ENCODE assay signal across 20 cellular contexts in the genomic region with DNA sequence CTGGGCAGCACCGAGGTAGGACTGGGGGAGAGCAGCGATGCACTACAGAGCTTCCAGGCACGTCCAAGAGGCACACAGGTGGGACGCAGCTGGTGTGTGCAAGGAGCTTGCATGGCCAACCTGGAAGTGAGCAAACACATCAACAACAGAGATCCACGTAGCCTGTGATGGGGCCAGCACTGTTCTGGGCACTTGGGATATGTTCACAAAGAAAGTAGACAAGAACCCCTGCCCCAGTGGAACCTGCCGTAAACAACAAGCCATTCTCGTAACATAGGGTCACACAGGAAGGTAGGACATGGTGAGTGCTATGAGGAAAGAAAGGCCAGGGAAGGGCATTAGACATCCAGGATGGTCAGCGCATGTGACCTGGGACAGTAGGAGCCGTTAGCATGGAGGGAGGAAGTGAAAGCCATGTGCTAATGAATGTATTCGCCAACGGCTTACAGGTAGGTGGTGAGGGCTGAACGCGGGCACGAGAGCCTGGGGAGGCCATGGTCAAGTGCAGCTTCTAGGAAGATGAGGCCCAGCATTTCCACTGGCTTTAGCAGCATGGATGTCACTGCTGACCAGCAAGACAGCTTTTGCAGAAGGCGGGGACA.
DNase-seq lines count a peak whose midpoint lies in the region; ATAC-seq and TF ChIP-seq lines count a peak whose summit lies in the region.
"Had no signal": no experiment of that assay in that cellular context is flagged by ENCODE, and none has a peak within 500 bp of the region (broad histone marks: within the 10 kb centered on the region; RNA-seq: fewer than 3 reads in every experiment).

No MANE protein-coding gene starts in this region.

- no peak overlapping the region for H2BK5ac ChIP-seq in mesendoderm (ENCODE audit: low read length)

- H4K20me1 ChIP-seq in OCI-LY7 (ENCODE audit: insufficient read depth, low read length) = no peaks in the 10 kb centered on the region

- CTCF ChIA-PET in activated CD8-positive, alpha-beta memory T cell treated with anti-CD3 and anti-CD28 coated beads, Interleukin-2, amount 10 ng/mL, durations not matched to agents 7 days and 5 days (lab: Charles Lee) = interaction anchor here (0.6 to 1.8 kb wide), 3 partner anchors 22 to 410 kb away, joined by 3 to 4 read pairs (median 3); no protein-coding TSS in a partner anchor
- CTCF ChIA-PET in OCI-LY7 (lab: Charles Lee; ENCODE audit: unreplicated experiment) = no interaction called here

- no peaks in the 10 kb centered on the region for H3K9me3 ChIP-seq in OCI-LY7 (ENCODE audit: low read length)
- H3K9me3 ChIP-seq in upper lobe of right lung = no peaks in the 10 kb centered on the region
- H3K9me3 ChIP-seq: BE2C had no signal

- H2BK120ac ChIP-seq in mesendoderm (ENCODE audit: low read depth, low read length) = no peak overlapping the region

- BruUV-seq in OCI-LY7 (replicated peaks; lab: Mats Ljungman, UMichigan) = no TSS peak

- H3K4me1 Mint-ChIP-seq in activated CD8-positive, alpha-beta memory T cell treated with anti-CD3 and anti-CD28 coated beads, Interleukin-2, amount 10 ng/mL, durations not matched to agents 7 days and 5 days = peaks cover 38% of the 10 kb centered on the region
- peaks cover 44% of the 10 kb centered on the region for H3K4me1 Mint-ChIP-seq in dendritic cell treated with granulocyte-macrophage colony-stimulating factor and Interleukin-4, amounts not matched to agents 40 ng/mL and 50 ng/mL, for 4 days (ENCODE audit: low read depth)

- H3K4me3 Mint-ChIP-seq in activated CD8-positive, alpha-beta memory T cell treated with anti-CD3 and anti-CD28 coated beads, Interleukin-2, amount 10 ng/mL, durations not matched to agents 7 days and 5 days = no peak overlapping the region
- H3K4me3 Mint-ChIP-seq in dendritic cell treated with granulocyte-macrophage colony-stimulating factor and Interleukin-4, amounts not matched to agents 40 ng/mL and 50 ng/mL, for 4 days = no peak overlapping the region
- H3K4me3 Mint-ChIP-seq: HFFc6 had no signal

- no peak for ATAC-seq in activated CD8-positive, alpha-beta memory T cell treated with anti-CD3 and anti-CD28 coated beads, Interleukin-2, amount 10 ng/mL, durations not matched to agents 7 days and 5 days
- peak; percentile 20 for ATAC-seq in upper lobe of right lung
- ATAC-seq: Panc1 had no signal

- no peaks in the 10 kb centered on the region for H3K36me3 ChIP-seq in OCI-LY7 (ENCODE audit: insufficient read depth, low read length)
- no peaks in the 10 kb centered on the region for H3K36me3 ChIP-seq in upper lobe of right lung
- no peaks in the 10 kb centered on the region for H3K36me3 ChIP-seq in mesendoderm (ENCODE audit: control insufficient read depth, insufficient read depth, low read length)
- H3K36me3 ChIP-seq: BE2C had no signal

- no peak overlapping the region for H2AK5ac ChIP-seq in mesendoderm (ENCODE audit: low read length)

- H3K27me3 ChIP-seq in upper lobe of right lung = no peaks in the 10 kb centered on the region
- H3K27me3 ChIP-seq in mesendoderm (ENCODE audit: insufficient read depth, low read length, poor library complexity) = no peaks in the 10 kb centered on the region
- H3K27me3 ChIP-seq: BE2C had no signal

- H3K27me3 Mint-ChIP-seq in activated CD8-positive, alpha-beta memory T cell treated with anti-CD3 and anti-CD28 coated beads, Interleukin-2, amount 10 ng/mL, durations not matched to agents 7 days and 5 days = peaks cover 69% of the 10 kb centered on the region
- H3K27me3 Mint-ChIP-seq in dendritic cell treated with granulocyte-macrophage colony-stimulating factor and Interleukin-4, amounts not matched to agents 40 ng/mL and 50 ng/mL, for 4 days = peaks cover 54% of the 10 kb centered on the region

- no peak overlapping the region for H3K23ac ChIP-seq in mesendoderm (ENCODE audit: low read length)

- peak; percentile 55 for DNase-seq in activated CD8-positive, alpha-beta memory T cell treated with anti-CD3 and anti-CD28 coated beads for 24 hours
- DNase-seq in activated CD8-positive, alpha-beta memory T cell treated with anti-CD3 and anti-CD28 coated beads, Interleukin-2, amount 10 ng/mL, durations not matched to agents 7 days and 5 days = no peak
- no peak for DNase-seq in OCI-LY7 (ENCODE audit: low spot score)
- no peak for DNase-seq in upper lobe of right lung
- no peak for DNase-seq in NCI-H1417 treated with DMSO at 0.1 percent for 48 hours (lab: John Stamatoyannopoulos, UW)
- no peak for DNase-seq in stimulated activated CD4-positive, alpha-beta T cell treated with anti-CD3 and anti-CD28 coated beads, Interleukin-4, amount 100 ng/mL, for 24 hours
- DNase-seq in mesendoderm = no peak
- DNase-seq: BE2C, DMS79, H7, HFFc6, IMR-90, NCI-H1092 treated with DMSO at 0.1 percent for 48 hours, NCI-H1694, NCI-H510A, NCI-H748 treated with DMSO at 0.1 percent for 48 hours, SW 1271 had no signal

- H3K56ac ChIP-seq in mesendoderm (ENCODE audit: low read length) = no peak overlapping the region

- intact Hi-C loops in OCI-LY7 (cut with micrococcal nuclease; ENCODE audit: unreplicated experiment) (no loop called here), upper lobe of right lung (cut with DNase I) (no loop called here)
- intact Hi-C loops in dendritic cell treated with granulocyte-macrophage colony-stimulating factor and Interleukin-4, amounts not matched to agents 40 ng/mL and 50 ng/mL, for 4 days (cut with micrococcal nuclease) = no loop called here

- peaks cover 27% of the 10 kb centered on the region for H3K4me1 ChIP-seq in OCI-LY7 (ENCODE audit: insufficient read depth, low read length, poor library complexity, severe bottlenecking)
- H3K4me1 ChIP-seq in upper lobe of right lung = no peaks in the 10 kb centered on the region
- no peaks in the 10 kb centered on the region for H3K4me1 ChIP-seq in mesendoderm (ENCODE audit: control insufficient read depth, low read depth, low read length)

- H3K9ac ChIP-seq in mesendoderm (ENCODE audit: low read length) = no peak overlapping the region

- no peak overlapping the region for H3K4me3 ChIP-seq in OCI-LY7 (ENCODE audit: low read depth, low read length, poor library complexity, severe bottlenecking)
- no peak overlapping the region for H3K4me3 ChIP-seq in upper lobe of right lung
- H3K4me3 ChIP-seq in mesendoderm (ENCODE audit: low read length) = no peak overlapping the region

- no peaks in the 10 kb centered on the region for H3K36me3 Mint-ChIP-seq in activated CD8-positive, alpha-beta memory T cell treated with anti-CD3 and anti-CD28 coated beads, Interleukin-2, amount 10 ng/mL, durations not matched to agents 7 days and 5 days
- peaks cover 7% of the 10 kb centered on the region for H3K36me3 Mint-ChIP-seq in dendritic cell treated with granulocyte-macrophage colony-stimulating factor and Interleukin-4, amounts not matched to agents 40 ng/mL and 50 ng/mL, for 4 days (ENCODE audit: low read depth)

- no peaks in the 10 kb centered on the region for H3K9me2 ChIP-seq in OCI-LY7 (ENCODE audit: insufficient read depth, low read length)

- H3K27ac Mint-ChIP-seq in activated CD8-positive, alpha-beta memory T cell treated with anti-CD3 and anti-CD28 coated beads, Interleukin-2, amount 10 ng/mL, durations not matched to agents 7 days and 5 days = no peak overlapping the region
- peak overlapping the region; percentile 14 for H3K27ac Mint-ChIP-seq in dendritic cell treated with granulocyte-macrophage colony-stimulating factor and Interleukin-4, amounts not matched to agents 40 ng/mL and 50 ng/mL, for 4 days
- H3K27ac Mint-ChIP-seq: HFFc6 had no signal

- H3K18ac ChIP-seq in mesendoderm (ENCODE audit: low read length) = no peak overlapping the region

- TF ChIP-seq CTCF in OCI-LY7 (conservative IDR thresholded peaks at IDR 0.05; ENCODE audit: low read length) (no peak), upper lobe of right lung (IDR thresholded peaks at IDR 0.05) (no peak)

- no CpG with 5 or more reads among the region's 15 CpGs for WGBS in mesendoderm (ENCODE audit: extremely low coverage, insufficient coverage, low lambda C conversion rate)

- no peak overlapping the region for H4K8ac ChIP-seq in mesendoderm (ENCODE audit: low read depth, low read length)

- H2BK15ac ChIP-seq in mesendoderm (replicated peaks; ENCODE audit: low read depth) = no peak overlapping the region

- POLR2A ChIA-PET in OCI-LY7 (lab: Charles Lee) = interaction anchor here (0.6 to 1.0 kb wide), 3 partner anchors 19 to 604 kb away, joined by 3 to 6 read pairs (median 3); no protein-coding TSS in a partner anchor

- no peaks in the 10 kb centered on the region for H3K9me3 Mint-ChIP-seq in activated CD8-positive, alpha-beta memory T cell treated with anti-CD3 and anti-CD28 coated beads, Interleukin-2, amount 10 ng/mL, durations not matched to agents 7 days and 5 days (ENCODE audit: low read depth)
- H3K9me3 Mint-ChIP-seq in dendritic cell treated with granulocyte-macrophage colony-stimulating factor and Interleukin-4, amounts not matched to agents 40 ng/mL and 50 ng/mL, for 4 days = peaks cover 15% of the 10 kb centered on the region
- H3K9me3 Mint-ChIP-seq: HFFc6 had no signal

- H3K4ac ChIP-seq in mesendoderm (ENCODE audit: low read depth, low read length) = no peak overlapping the region

- peak overlapping the region; percentile 47; the same call in 1 of the 2 replicates for H3K4me2 ChIP-seq in OCI-LY7 (ENCODE audit: low read length)
- no peak overlapping the region for H3K4me2 ChIP-seq in mesendoderm (ENCODE audit: low read length)

- no peaks in the 10 kb centered on the region for H3K79me1 ChIP-seq in mesendoderm (ENCODE audit: low read length)

- H3K27ac ChIP-seq in OCI-LY7 (ENCODE audit: low read depth, low read length, poor library complexity, severe bottlenecking) (no peak overlapping the region), upper lobe of right lung (no peak overlapping the region), mesendoderm (ENCODE audit: low read depth, low read length) (no peak overlapping the region)
- H3K27ac ChIP-seq: HL-60 had no signal

- H3K79me2 ChIP-seq in OCI-LY7 (ENCODE audit: insufficient read depth, low read depth, low read length) (no peaks in the 10 kb centered on the region), mesendoderm (ENCODE audit: control insufficient read depth, insufficient read depth, low read length) (no peaks in the 10 kb centered on the region)

- no peak overlapping the region for H4K5ac ChIP-seq in mesendoderm (ENCODE audit: low read length)

- H2AFZ ChIP-seq in OCI-LY7 (ENCODE audit: low read length) = no peak overlapping the region
